16 cellular contexts compared by ENCODE assay signal in the genomic region with DNA sequence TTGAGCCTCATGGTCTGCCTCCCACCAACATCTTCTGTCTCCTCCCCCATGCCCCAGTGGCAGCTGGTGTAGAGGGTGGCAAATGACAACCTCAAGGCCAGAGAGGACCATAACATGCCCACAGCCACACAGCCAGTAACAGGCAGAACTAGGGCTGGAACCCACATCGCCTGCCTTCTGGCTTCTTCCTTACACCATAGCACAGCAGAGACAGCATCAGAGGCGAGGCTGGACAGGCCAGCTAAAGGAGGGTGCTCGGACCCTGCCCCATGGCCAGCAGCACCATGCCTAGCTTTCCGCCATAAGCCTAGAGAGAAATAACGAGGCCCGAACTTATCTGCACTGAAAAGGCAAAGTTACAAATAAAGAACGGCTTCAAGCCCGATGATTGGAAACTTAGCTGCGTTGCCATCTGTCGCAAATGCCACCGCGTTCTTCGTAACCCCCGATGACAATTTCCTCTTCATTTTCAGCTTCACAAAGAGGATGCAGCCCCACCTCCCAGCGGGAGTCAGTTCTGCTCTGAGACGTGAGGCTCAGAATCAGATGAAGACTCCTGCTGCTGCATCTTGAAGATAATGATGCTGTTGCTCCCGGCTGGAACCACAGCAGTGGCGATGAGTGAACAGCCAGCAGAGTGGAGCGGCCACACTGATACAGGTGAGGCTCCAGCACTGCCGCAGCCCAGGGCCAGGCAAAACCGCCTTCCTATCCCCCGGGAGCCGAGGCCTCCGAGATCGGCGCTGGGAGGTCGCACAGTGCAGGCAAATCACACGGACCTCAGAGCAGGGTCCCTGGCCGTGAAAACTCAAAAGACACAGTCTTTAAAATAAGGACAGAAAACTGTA.
"Had no signal": no experiment of that assay in that cellular context is flagged by ENCODE, and none has a peak within 500 bp of the region (broad histone marks: within the 10 kb centered on the region; RNA-seq: fewer than 3 reads in every experiment).

No MANE protein-coding gene starts in this region.

- H3K4me1 Mint-ChIP-seq: activated naive CD4-positive, alpha-beta T cell treated with anti-CD3 and anti-CD28 coated beads, Interleukin-2, amount 50 U/mL, for 24 hours; memory B cell had no signal

- H3K36me3 Mint-ChIP-seq: activated naive CD4-positive, alpha-beta T cell treated with anti-CD3 and anti-CD28 coated beads, Interleukin-2, amount 50 U/mL, for 24 hours; natural killer cell treated with Interleukin-12 subunit alpha and Interleukin-12 subunit beta and Interleukin-15 and Interleukin-18, amount 100 ng/mL, for 72 hours had no signal

- H3K9me3 Mint-ChIP-seq: activated naive CD4-positive, alpha-beta T cell treated with anti-CD3 and anti-CD28 coated beads, Interleukin-2, amount 50 U/mL, for 24 hours; activated T-helper 2 cell treated with anti-CD3 and anti-CD28 coated beads, Interferon-gamma antibody, Interleukin-2, Interleukin-4, amounts not matched to agents 10 μg/mL and 5 μg/mL and 100 μg/mL, durations not matched to agents 14 hours and 24 hours and 36 hours; natural killer cell treated with Interleukin-12 subunit alpha and Interleukin-12 subunit beta and Interleukin-15 and Interleukin-18, amount 100 ng/mL, for 72 hours; T-helper 2 cell treated with Interferon-gamma antibody and Interleukin-4, amounts not matched to agents 5 μg/mL and 100 μg/mL, for 36 hours had no signal

- H3K27ac Mint-ChIP-seq: activated naive CD4-positive, alpha-beta T cell treated with anti-CD3 and anti-CD28 coated beads, Interleukin-2, amount 50 U/mL, for 24 hours; activated T-helper 2 cell treated with anti-CD3 and anti-CD28 coated beads, Interferon-gamma antibody, Interleukin-2, Interleukin-4, amounts not matched to agents 10 μg/mL and 5 μg/mL and 100 μg/mL, durations not matched to agents 14 hours and 24 hours and 36 hours; memory B cell; natural killer cell treated with Interleukin-12 subunit alpha and Interleukin-12 subunit beta and Interleukin-15 and Interleukin-18, amount 100 ng/mL, for 72 hours; T-helper 2 cell treated with Interferon-gamma antibody and Interleukin-4, amounts not matched to agents 5 μg/mL and 100 μg/mL, for 36 hours had no signal

- H3K4me3 Mint-ChIP-seq: activated naive CD4-positive, alpha-beta T cell treated with anti-CD3 and anti-CD28 coated beads, Interleukin-2, amount 50 U/mL, for 24 hours; memory B cell; natural killer cell treated with Interleukin-12 subunit alpha and Interleukin-12 subunit beta and Interleukin-15 and Interleukin-18, amount 100 ng/mL, for 72 hours; T-helper 2 cell treated with Interferon-gamma antibody and Interleukin-4, amounts not matched to agents 5 μg/mL and 100 μg/mL, for 36 hours had no signal

- ATAC-seq: left colon; natural killer cell treated with Interleukin-12 subunit alpha and Interleukin-12 subunit beta and Interleukin-15 and Interleukin-18, amount 100 ng/mL, for 72 hours had no signal

- DNase-seq: activated CD4-positive, alpha-beta T cell treated with anti-CD3 and anti-CD28 coated beads, Interleukin-2, amount 50 U/mL, for 48 hours; activated CD4-positive, CD25-positive, alpha-beta regulatory T cell treated with anti-CD3 and anti-CD28 coated beads, Interleukin-2, amount 50 U/mL, for 72 hours; glutamatergic neuron; stimulated activated CD4-positive, alpha-beta T cell treated with anti-CD3 and anti-CD28 coated beads, Interleukin-4, amount 100 ng/mL, for 1 hour; stimulated activated CD8-positive, alpha-beta memory T cell treated with anti-CD3 and anti-CD28 coated beads, Interleukin-4, amount 100 ng/mL, for 48 hours; stimulated activated naive CD8-positive, alpha-beta T cell treated with anti-CD3 and anti-CD28 coated beads, Interleukin-15, Interleukin-2, amounts not matched to agents 100 U/mL and 50 U/mL, for 24 hours; SW 1271; uterus had no signal

- H3K27ac ChIP-seq: ovary, thoracic aorta, uterus had no signal
